Comparison of ENCODE assay signal across 1 cellular context in genomic region chr11:65662802-65663633, GRCh38.
TF ChIP-seq lines count a peak whose summit lies in the region.

RELA (minus strand) TSS chr11:65662916; CDS start chr11:65662832, 84 bp downstream.

TF ChIP-seq in HepG2, 621 proteins besides CTCF, POLR2A, EP300 and RAD21 (continued from another document and continues in another):
- TF ChIP-seq HMGXB3 (CRISPR knock-in tag; IDR thresholded peaks at IDR 0.05; ENCODE audit: borderline replicate concordance) (no peak), ZNF431 (CRISPR knock-in tag; IDR thresholded peaks at IDR 0.05; ENCODE audit: borderline replicate concordance, low read depth) (no peak), ZNF383 (CRISPR knock-in tag; IDR thresholded peaks at IDR 0.05; ENCODE audit: borderline replicate concordance) (peak; percentile 39; the same call in 1 of the 2 replicates), ZNF432 (CRISPR knock-in tag; IDR thresholded peaks at IDR 0.05; ENCODE audit: borderline replicate concordance) (no peak), ATF7-NPFF (CRISPR knock-in tag; IDR thresholded peaks at IDR 0.05; ENCODE audit: low read depth) (peak; percentile 89), KLF12 (CRISPR knock-in tag; IDR thresholded peaks at IDR 0.05; ENCODE audit: borderline replicate concordance) (peak; percentile 37; the same call in 1 of the 2 replicates), HMG20B (CRISPR knock-in tag; conservative IDR thresholded peaks at IDR 0.05) (no peak), ZNF512B (CRISPR knock-in tag; IDR thresholded peaks at IDR 0.05; ENCODE audit: borderline replicate concordance) (no peak), ZNF3 (CRISPR knock-in tag; IDR thresholded peaks at IDR 0.05) (no peak), ZNF251 (CRISPR knock-in tag; IDR thresholded peaks at IDR 0.05) (no peak), ZMAT3 (CRISPR knock-in tag; conservative IDR thresholded peaks at IDR 0.05) (peak; percentile 37; the same call in 1 of the 2 replicates), ZNF570 (CRISPR knock-in tag; IDR thresholded peaks at IDR 0.05; ENCODE audit: borderline replicate concordance) (no peak), ZNF770 (CRISPR knock-in tag; IDR thresholded peaks at IDR 0.05) (peak; percentile 49; the same call in 1 of the 2 replicates), MIER3 (CRISPR knock-in tag; IDR thresholded peaks at IDR 0.05; ENCODE audit: borderline replicate concordance) (no peak), CBX1 (IDR thresholded peaks at IDR 0.05; ENCODE audit: low read depth) (no peak), LCORL (IDR thresholded peaks at IDR 0.05) (no peak), LCORL (CRISPR knock-in tag; IDR thresholded peaks at IDR 0.05) (peak; percentile 70), ZNF709 (CRISPR knock-in tag; IDR thresholded peaks at IDR 0.05) (no peak), ZNF367 (CRISPR knock-in tag; IDR thresholded peaks at IDR 0.05; ENCODE audit: borderline replicate concordance) (no peak; the same call in 1 of the 2 replicates), ZNF18 (CRISPR knock-in tag; IDR thresholded peaks at IDR 0.05; ENCODE audit: insufficient replicate concordance) (peak; percentile 57), ZNF691 (CRISPR knock-in tag; IDR thresholded peaks at IDR 0.05; ENCODE audit: borderline replicate concordance, low read depth) (0 out of 2 replicates have a peak, but pooled peaks have one; percentile 36), E2F1 (CRISPR knock-in tag; IDR thresholded peaks at IDR 0.05) (peak; percentile 73; the same call in 1 of the 2 replicates), NR3C1 (CRISPR knock-in tag; IDR thresholded peaks at IDR 0.05) (no peak), FOXA3 (CRISPR knock-in tag; IDR thresholded peaks at IDR 0.05) (no peak), HNF1A (IDR thresholded peaks at IDR 0.05; ENCODE audit: low read depth) (no peak), HNF1A (CRISPR knock-in tag; IDR thresholded peaks at IDR 0.05; ENCODE audit: borderline replicate concordance) (no peak), U2AF1 (optimal IDR thresholded peaks at IDR 0.05; ENCODE audit: low read depth, low read length) (no peak), ZBED4 (CRISPR knock-in tag; IDR thresholded peaks at IDR 0.05; ENCODE audit: borderline replicate concordance) (peak; percentile 96; the same call in 1 of the 2 replicates), ZNF256 (CRISPR knock-in tag; conservative IDR thresholded peaks at IDR 0.05) (0 out of 2 replicates have a peak, but pooled peaks have one; percentile 26), ZNF510 (CRISPR knock-in tag; IDR thresholded peaks at IDR 0.05; ENCODE audit: low read depth) (no peak; the same call in 1 of the 2 replicates), CSRNP2 (CRISPR knock-in tag; conservative IDR thresholded peaks at IDR 0.05; ENCODE audit: low read depth) (no peak), WIZ (CRISPR knock-in tag; IDR thresholded peaks at IDR 0.05) (no peak), ASH2L (IDR thresholded peaks at IDR 0.05; ENCODE audit: insufficient read length, low read depth, low read length) (peak; percentile 77)
